ENCODE assay signal across 11 cellular contexts in the genomic region with DNA sequence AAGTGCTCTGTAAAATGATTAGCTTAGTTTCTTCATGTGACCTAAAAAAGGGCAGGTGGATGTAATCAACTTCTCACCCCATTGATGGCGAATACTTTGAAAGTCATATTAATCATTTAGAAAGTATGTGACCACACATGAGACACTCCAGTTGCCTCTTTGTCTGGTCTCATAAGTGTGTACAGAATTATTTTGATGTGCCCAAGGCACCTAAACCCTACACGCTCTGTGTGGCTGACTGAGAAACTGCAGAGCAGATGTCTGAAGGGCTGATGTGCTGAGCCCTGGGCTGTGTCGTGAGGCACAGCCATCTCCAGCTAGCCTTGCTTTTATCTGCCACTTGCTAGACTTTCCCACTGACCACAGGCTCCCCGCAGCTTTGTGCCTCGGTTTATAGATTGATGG. TPM values are rescaled to one million over a fixed set of nuclear protein-coding genes. Genes with fewer than 3 reads are reported as not detected.
A peak's percentile ranks its signal among the peaks of the same experiment; 100 is the strongest.
DNase-seq lines count a peak whose midpoint lies in the region; ATAC-seq, FAIRE-seq and TF ChIP-seq lines count a peak whose summit lies in the region.
"Had no signal": no experiment of that assay in that cellular context is flagged by ENCODE, and none has a peak within 500 bp of the region (broad histone marks: within the 10 kb centered on the region; RNA-seq: fewer than 3 reads in every experiment).

No MANE protein-coding gene starts in this region.

- no peaks in the 10 kb centered on the region for H3K9me3 Mint-ChIP-seq in GM23338

- no peak overlapping the region for H3K4me3 Mint-ChIP-seq in GM23338

- 0 out of 2 replicates have a peak, but pooled peaks cover 3% of the 10 kb centered on the region for H3K9me2 ChIP-seq in GM23338 (ENCODE audit: insufficient read depth)

- no peak overlapping the region for H3K4me2 ChIP-seq in GM23338

- no peaks in the 10 kb centered on the region for H3K79me2 ChIP-seq in GM23338 (replicated peaks; ENCODE audit: insufficient read depth)

- no peaks in the 10 kb centered on the region for H3K9me3 ChIP-seq in small intestine (ENCODE audit: control insufficient read depth, low read depth)
- no peaks in the 10 kb centered on the region for H3K9me3 ChIP-seq in BE2C
- no peaks in the 10 kb centered on the region for H3K9me3 ChIP-seq in uterus

- ATAC-seq in Right ventricle myocardium superior (ENCODE audit: poor library complexity) = peak; percentile 27
- ATAC-seq in Right ventricle myocardium inferior = no peak
- ATAC-seq in GM23338 = peak; percentile 35; the same call in 1 of the 3 replicates
- ATAC-seq in HG03575 (IDR thresholded peaks at IDR 0.05; ENCODE audit: extremely low read depth, insufficient number of reproducible peaks, low FRiP score, unreplicated experiment) = peak; percentile 100
- ATAC-seq in stimulated activated naive CD8-positive, alpha-beta T cell treated with anti-CD3 and anti-CD28 coated beads, Interleukin-15, Interleukin-2, amounts not matched to agents 100 U/mL and 50 U/mL, for 24 hours = peak; percentile 49

- TF ChIP-seq CTCF in GM23338 (conservative IDR thresholded peaks at IDR 0.05; ENCODE audit: low read depth in 2 of 2) (no peak), BE2C (IDR thresholded peaks at IDR 0.05; ENCODE audit: low read depth, low read length) (no peak), uterus (IDR thresholded peaks at IDR 0.05) (no peak)

- intact Hi-C loops in Right ventricle myocardium superior (cut with DNase I) (no loop called here), Right ventricle myocardium inferior (cut with DNase I) (no loop called here), uterus (cut with DNase I; ENCODE audit: low total_unique reads) (no loop called here)

- no peak for TF ChIP-seq POLR2A in uterus (IDR thresholded peaks at IDR 0.05)

- H3K27ac Mint-ChIP-seq in GM23338 = no peak overlapping the region

- no peak overlapping the region for H3K27ac ChIP-seq in GM23338 (ENCODE audit: low read depth)
- no peak overlapping the region for H3K27ac ChIP-seq in small intestine (ENCODE audit: low read depth in 1 of 2, low read length in 1 of 2)
- H3K27ac ChIP-seq in uterus = no peak overlapping the region

- H3K36me3 Mint-ChIP-seq in GM23338 (ENCODE audit: low read depth) = no peaks in the 10 kb centered on the region

- H2AFZ ChIP-seq in GM23338 = no peak overlapping the region

- no peaks in the 10 kb centered on the region for H3F3A ChIP-seq in GM23338 (replicated peaks; ENCODE audit: low read depth)

- DNase-seq in Right ventricle myocardium superior (no peak), Right ventricle myocardium inferior (ENCODE audit: missing footprints) (no peak), GM23338 (ENCODE audit: low spot score) (no peak), small intestine (no peak), BE2C (no peak), uterus (no peak)
- DNase-seq in stimulated activated naive CD8-positive, alpha-beta T cell treated with anti-CD3 and anti-CD28 coated beads, Interleukin-15, Interleukin-2, amounts not matched to agents 100 U/mL and 50 U/mL, for 24 hours = no peak
- DNase-seq: C1 segment of cervical spinal cord, Kasumi-1 had no signal

- H3K27me3 ChIP-seq in GM23338 (ENCODE audit: insufficient read depth) (no peaks in the 10 kb centered on the region), small intestine (ENCODE audit: control insufficient read depth in 2 of 2, insufficient read depth in 2 of 2, low read length in 2 of 2) (no peaks in the 10 kb centered on the region), BE2C (no peaks in the 10 kb centered on the region), uterus (no peaks in the 10 kb centered on the region)

- FAIRE-seq in small intestine (lab: Jason Lieb, UNC) = no peak

- no peaks in the 10 kb centered on the region for H3K4me1 ChIP-seq in GM23338 (ENCODE audit: insufficient read depth)
- no peaks in the 10 kb centered on the region for H3K4me1 ChIP-seq in small intestine (ENCODE audit: control insufficient read depth in 2 of 2, insufficient read depth in 1 of 2, low read depth in 1 of 2, low read length in 1 of 2)
- H3K4me1 ChIP-seq in BE2C = no peaks in the 10 kb centered on the region
- peaks cover 0 to 5% of the 10 kb centered on the region in 2 donors for H3K4me1 ChIP-seq in uterus

- H3K36me3 ChIP-seq in GM23338 (ENCODE audit: insufficient read depth) (no peaks in the 10 kb centered on the region), small intestine (ENCODE audit: control insufficient read depth in 2 of 2, insufficient read depth in 2 of 2, low read length in 2 of 2) (no peaks in the 10 kb centered on the region), BE2C (no peaks in the 10 kb centered on the region), uterus (no peaks in the 10 kb centered on the region)

- WGBS in small intestine, 3 donors = 68 to 87% (median 75%) methylated on average over 5 of the region's 5 CpGs

- H4K20me1 ChIP-seq in GM23338 (replicated peaks; ENCODE audit: insufficient read depth) = no peaks in the 10 kb centered on the region

- H3K27me3 Mint-ChIP-seq in GM23338 (ENCODE audit: insufficient read depth, low read depth, poor library complexity) = peaks cover 4% of the 10 kb centered on the region

- peaks cover 6% of the 10 kb centered on the region for H3K4me1 Mint-ChIP-seq in GM23338

- H3K4me3 ChIP-seq in GM23338 (no peak overlapping the region), small intestine (ENCODE audit: low read depth in 1 of 2, low read length in 2 of 2) (no peak overlapping the region), BE2C (ENCODE audit: low read depth, low read length) (no peak overlapping the region), uterus (no peak overlapping the region)

TF ChIP-seq in GM23338, 12 proteins besides CTCF, POLR2A, EP300 and RAD21 (continues in another document):
- TF ChIP-seq REST (IDR thresholded peaks at IDR 0.05; ENCODE audit: unreplicated experiment) = no peak
- no peak for TF ChIP-seq CREB1 (CRISPR knock-in tag; IDR thresholded peaks at IDR 0.05; ENCODE audit: low read depth)

RNA-seq across cellular contexts. Expression of gene SGPP2, which starts 26.9 kb away (rescaled TPM):
- total RNA-seq in Right ventricle myocardium superior (15.3 TPM), Right ventricle myocardium inferior (19.0 TPM), uterus (1 to 10 TPM in 2 of 4 donors, under 1 TPM in 1, not detected in 1; under 0.01 to 8.6 (median 4.2) TPM)
- not detected in 2 replicates for total RNA-seq in GM23338 (2014; rRNA removed; shearing (Covaris generic))
- polyA plus RNA-seq in GM23338 (2016; fragmentation: Nextera tagmentation; extraction: Ambion mirVana) (0.08 and 0.09 TPM in 2 replicates), small intestine (10 to 100 TPM in 1 of 3 donors, 1 to 10 TPM in 2; 4.0 to 19.1 (median 4.6) TPM)
- 4.8 TPM for polyA plus RNA-seq in BE2C (2012; ENCODE audit: insufficient read depth, insufficient read length, low read depth)
- total RNA-seq: dermis microvascular lymphatic vessel endothelial cell had no signal
